27 cellular contexts compared by ENCODE assay signal in genomic region chr6:119428647-119429046, GRCh38.
"Had no signal": no experiment of that assay in that cellular context is flagged by ENCODE, and none has a peak within 500 bp of the region (broad histone marks: within the 10 kb centered on the region; RNA-seq: fewer than 3 reads in every experiment).

No MANE protein-coding gene starts in this region.

- H3K36me3 Mint-ChIP-seq: activated naive CD4-positive, alpha-beta T cell treated with anti-CD3 and anti-CD28 coated beads, Interleukin-2, amount 50 U/mL, for 72 hours; brain; naive B cell; stimulated activated memory B cell treated with anti-CD40 and anti-IgM and Interleukin-4, amounts not matched to agents 10 μg/mL and 1 μg/mL and 100 μg/mL, for 72 hours had no signal

- H3K27ac Mint-ChIP-seq: activated B cell treated with CpG ODN at 0.5 μM for 24 hours; activated CD4-positive, alpha-beta T cell treated with anti-CD3 and anti-CD28 coated beads for 36 hours; activated CD8-positive, alpha-beta memory T cell treated with anti-CD3 and anti-CD28 coated beads, Interleukin-2, amount 10 ng/mL, durations not matched to agents 7 days and 5 days; activated CD8-positive, alpha-beta T cell treated with anti-CD3 and anti-CD28 coated beads, Interleukin-2, amount 10 ng/mL, durations not matched to agents 7 days and 5 days; activated naive CD4-positive, alpha-beta T cell treated with anti-CD3 and anti-CD28 coated beads, Interleukin-2, amount 50 U/mL, for 72 hours; brain; stimulated activated memory B cell treated with anti-CD40 and anti-IgM and Interleukin-4, amounts not matched to agents 10 μg/mL and 1 μg/mL and 100 μg/mL, for 72 hours; stimulated activated naive CD8-positive, alpha-beta T cell treated with anti-CD3 and anti-CD28 coated beads, Interleukin-15, amount 100 ng/mL, for 72 hours had no signal

- H3K4me1 Mint-ChIP-seq: activated B cell treated with CpG ODN at 0.5 μM for 24 hours; activated CD4-positive, alpha-beta T cell treated with anti-CD3 and anti-CD28 coated beads for 36 hours; activated CD8-positive, alpha-beta memory T cell treated with anti-CD3 and anti-CD28 coated beads, Interleukin-2, amount 10 ng/mL, durations not matched to agents 7 days and 5 days; brain; naive B cell; stimulated activated memory B cell treated with anti-CD40 and anti-IgM and Interleukin-4, amounts not matched to agents 10 μg/mL and 1 μg/mL and 100 μg/mL, for 72 hours; stimulated activated naive CD8-positive, alpha-beta T cell treated with anti-CD3 and anti-CD28 coated beads, Interleukin-15, amount 100 ng/mL, for 72 hours had no signal

- ATAC-seq: activated CD4-positive, alpha-beta T cell treated with anti-CD3 and anti-CD28 coated beads for 36 hours; activated CD8-positive, alpha-beta memory T cell treated with anti-CD3 and anti-CD28 coated beads, Interleukin-2, amount 10 ng/mL, durations not matched to agents 7 days and 5 days; activated CD8-positive, alpha-beta T cell treated with anti-CD3 and anti-CD28 coated beads, Interleukin-2, amount 10 ng/mL, durations not matched to agents 7 days and 5 days; activated naive CD4-positive, alpha-beta T cell treated with anti-CD3 and anti-CD28 coated beads, Interleukin-2, amount 50 U/mL, for 72 hours; heart left ventricle; left lobe of liver; mucosa of descending colon; sciatic nerve; stimulated activated memory B cell treated with anti-CD40 and anti-IgM and Interleukin-4, amounts not matched to agents 10 μg/mL and 1 μg/mL and 100 μg/mL, for 72 hours; stimulated activated naive CD8-positive, alpha-beta T cell treated with anti-CD3 and anti-CD28 coated beads, Interleukin-15, amount 100 ng/mL, for 72 hours; upper lobe of right lung had no signal

- DNase-seq: activated B cell treated with CpG ODN at 0.5 μM for 24 hours; activated CD4-positive, alpha-beta T cell treated with anti-CD3 and anti-CD28 coated beads for 36 hours; activated CD8-positive, alpha-beta memory T cell treated with anti-CD3 and anti-CD28 coated beads, Interleukin-2, amount 10 ng/mL, durations not matched to agents 7 days and 5 days; activated CD8-positive, alpha-beta T cell treated with anti-CD3 and anti-CD28 coated beads, Interleukin-2, amount 10 ng/mL, durations not matched to agents 7 days and 5 days; activated naive CD4-positive, alpha-beta T cell; activated T-cell treated with anti-CD3 and anti-CD28 coated beads, Interleukin-2, amount 50 U/mL, for 48 hours; anterior cingulate cortex; dorsolateral prefrontal cortex; effector memory CD4-positive, alpha-beta T cell; heart left ventricle; hypothalamus; mucosa of descending colon; naive B cell; ovary; retina; small intestine; stimulated activated CD4-positive, alpha-beta T cell treated with anti-CD3 and anti-CD28 coated beads, Interleukin-4, amount 100 ng/mL, for 4 hours; stimulated activated CD8-positive, alpha-beta memory T cell treated with anti-CD3 and anti-CD28 coated beads, Interleukin-4, amount 100 ng/mL, for 48 hours; stimulated activated naive CD8-positive, alpha-beta T cell treated with anti-CD3 and anti-CD28 coated beads, Interleukin-15, amount 100 ng/mL, for 72 hours; T-helper 2 cell; thyroid gland; upper lobe of right lung had no signal

- H3K27me3 Mint-ChIP-seq: activated B cell treated with CpG ODN at 0.5 μM for 24 hours; activated CD4-positive, alpha-beta T cell treated with anti-CD3 and anti-CD28 coated beads for 36 hours; activated CD8-positive, alpha-beta memory T cell treated with anti-CD3 and anti-CD28 coated beads, Interleukin-2, amount 10 ng/mL, durations not matched to agents 7 days and 5 days; naive B cell; stimulated activated memory B cell treated with anti-CD40 and anti-IgM and Interleukin-4, amounts not matched to agents 10 μg/mL and 1 μg/mL and 100 μg/mL, for 72 hours; stimulated activated naive CD8-positive, alpha-beta T cell treated with anti-CD3 and anti-CD28 coated beads, Interleukin-15, amount 100 ng/mL, for 72 hours had no signal

- H3K4me3 Mint-ChIP-seq: activated B cell treated with CpG ODN at 0.5 μM for 24 hours; activated CD4-positive, alpha-beta T cell treated with anti-CD3 and anti-CD28 coated beads for 36 hours; activated CD8-positive, alpha-beta memory T cell treated with anti-CD3 and anti-CD28 coated beads, Interleukin-2, amount 10 ng/mL, durations not matched to agents 7 days and 5 days; activated CD8-positive, alpha-beta T cell treated with anti-CD3 and anti-CD28 coated beads, Interleukin-2, amount 10 ng/mL, durations not matched to agents 7 days and 5 days; brain; naive B cell; stimulated activated memory B cell treated with anti-CD40 and anti-IgM and Interleukin-4, amounts not matched to agents 10 μg/mL and 1 μg/mL and 100 μg/mL, for 72 hours; stimulated activated naive CD8-positive, alpha-beta T cell treated with anti-CD3 and anti-CD28 coated beads, Interleukin-15, amount 100 ng/mL, for 72 hours had no signal
